Comparison of ENCODE assay signal across 1 cellular context in genomic region chr14:58244556-58245387, GRCh38.
TF ChIP-seq lines count a peak whose summit lies in the region.

PSMA3 (plus strand) TSS chr14:58244843; CDS start chr14:58244921, 78 bp downstream.

TF ChIP-seq in neural cell, 6 proteins besides CTCF, POLR2A, EP300 and RAD21 (continued from another document):
- TF ChIP-seq REST (IDR thresholded peaks at IDR 0.05; ENCODE audit: borderline replicate concordance), result peak; percentile 68
